27 cellular contexts compared by ENCODE assay signal in the genomic region with DNA sequence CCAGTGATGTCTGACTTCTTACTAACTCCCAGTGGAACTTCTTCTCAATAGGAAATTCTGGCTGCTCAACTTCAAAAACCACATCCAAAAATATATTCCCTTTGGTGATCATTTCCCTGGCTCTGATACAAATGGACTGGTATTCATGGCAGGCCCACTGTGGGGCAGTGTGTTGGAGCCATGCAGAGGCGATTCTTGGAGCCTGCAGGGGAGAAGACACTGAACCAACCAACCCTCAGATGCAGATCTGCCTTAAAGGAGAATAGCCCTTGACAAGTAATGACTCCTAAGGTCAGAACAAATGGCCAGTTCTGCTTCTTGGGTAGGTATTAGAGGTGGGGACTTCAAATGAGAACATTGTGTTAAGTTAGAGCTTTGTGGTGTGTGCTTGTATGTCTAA. TPM values are rescaled to one million over a fixed set of nuclear protein-coding genes. Genes with fewer than 3 reads are reported as not detected.
DNase-seq lines count a peak whose midpoint lies in the region; ATAC-seq, FAIRE-seq and TF ChIP-seq lines count a peak whose summit lies in the region.
"Had no signal": no experiment of that assay in that cellular context is flagged by ENCODE, and none has a peak within 500 bp of the region (broad histone marks: within the 10 kb centered on the region; RNA-seq: fewer than 3 reads in every experiment).

No MANE protein-coding gene starts in this region.

- no peaks in the 10 kb centered on the region for H3K79me2 ChIP-seq in HCT116 (ENCODE audit: insufficient read depth, low read length)
- H3K79me2 ChIP-seq: hepatocyte had no signal

- no peak for TF ChIP-seq RAD21 in A549 (conservative IDR thresholded peaks at IDR 0.05 in 1 of 2, IDR thresholded peaks at IDR 0.05 in 1 of 2)
- peak; percentile 17; the same call in 1 of the 2 replicates for TF ChIP-seq RAD21 in HCT116 (IDR thresholded peaks at IDR 0.05; ENCODE audit: low read depth)

- no peaks in the 10 kb centered on the region for H3K9me2 ChIP-seq in HCT116 (ENCODE audit: insufficient read depth)

- H3K36me3 ChIP-seq in HCT116 (ENCODE audit: control insufficient read depth in 1 of 2, insufficient read depth in 2 of 2, low read length in 2 of 2) = no peaks in the 10 kb centered on the region
- no peaks in the 10 kb centered on the region for H3K36me3 ChIP-seq in Panc1 (ENCODE audit: control insufficient read depth, insufficient read depth, low read length)
- H3K36me3 ChIP-seq in H7 (replicated peaks; ENCODE audit: control insufficient read depth, insufficient read depth, low read length) = no peaks in the 10 kb centered on the region

- ATAC-seq in A549 (peak; percentile 87 to 89), HCT116 (peak; percentile 95), Panc1 (no peak), GM18520 (IDR thresholded peaks at IDR 0.05; ENCODE audit: unreplicated experiment) (no peak)
- ATAC-seq: activated CD4-positive, alpha-beta T cell treated with anti-CD3 and anti-CD28 coated beads for 36 hours; activated T-cell treated with anti-CD3 and anti-CD28 coated beads, Interleukin-2, amount 50 U/mL, for 4 hours; mucosa of descending colon; Right ventricle myocardium inferior had no signal

- no peak overlapping the region for H2AFZ ChIP-seq in HCT116 (ENCODE audit: low read depth, low read length, poor library complexity, severe bottlenecking)
- H2AFZ ChIP-seq: hepatocyte had no signal

- BruUV-seq in HCT116 (replicated peaks; lab: Mats Ljungman, UMichigan) = no TSS peak
- BruUV-seq in Panc1 (replicated peaks; lab: Mats Ljungman, UMichigan) = no TSS peak

- peak in 1 of 2 experiments; percentile 30 for DNase-seq in A549 (ENCODE audit: low read depth in 1 of 2, low spot score in 1 of 2)
- DNase-seq in HCT116 (ENCODE audit: low read depth, low spot score) = peak; percentile 19
- DNase-seq in Panc1 (ENCODE audit: low read depth, low spot score) = no peak
- DNase-seq in choroid plexus epithelial cell (ENCODE audit: low read depth) = no peak
- no peak for DNase-seq in H7
- DNase-seq in GM12891 (ENCODE audit: insufficient read length, low spot score) = no peak
- DNase-seq in GF-D8 (lab: John Stamatoyannopoulos, UW) = no peak
- DNase-seq: activated CD4-positive, alpha-beta T cell treated with anti-CD3 and anti-CD28 coated beads for 36 hours; activated naive CD4-positive, alpha-beta T cell treated with anti-CD3 and anti-CD28 coated beads for 36 hours; activated T-cell treated with anti-CD3 and anti-CD28 coated beads, Interleukin-2, amount 50 U/mL, for 4 hours; amygdala; C1 segment of cervical spinal cord; mucosa of descending colon; NCI-H2107; NCI-H446 treated with DMSO at 0.1 percent for 48 hours had no signal

- H3K4me1 ChIP-seq in A549 (no peaks in the 10 kb centered on the region), HCT116 (ENCODE audit: control insufficient read depth in 1 of 2, insufficient read depth in 2 of 2, low read length in 2 of 2) (no peaks in the 10 kb centered on the region), Panc1 (ENCODE audit: control insufficient read depth, insufficient read depth, low read length) (no peaks in the 10 kb centered on the region)

- TF ChIP-seq POLR2A in A549 (IDR thresholded peaks at IDR 0.05; ENCODE audit: low read length) (no peak), HCT116 (IDR thresholded peaks at IDR 0.05; ENCODE audit: borderline replicate concordance, extremely low read depth, insufficient read depth, insufficient read length) (no peak), GM12891 (IDR thresholded peaks at IDR 0.05; ENCODE audit: low read depth, low read length) (no peak)

- H3K9ac ChIP-seq in HCT116 (ENCODE audit: low read length) = no peak overlapping the region

- H3K27ac ChIP-seq in A549 = no peak overlapping the region
- H3K27ac ChIP-seq in HCT116 (ENCODE audit: low read depth, low read length) = no peak overlapping the region
- H3K27ac ChIP-seq in Panc1 (ENCODE audit: low read length) = no peak overlapping the region
- H3K27ac ChIP-seq: hepatocyte had no signal

- H3K9me3 ChIP-seq in A549 (no peaks in the 10 kb centered on the region), HCT116 (ENCODE audit: control insufficient read depth in 1 of 2, insufficient read depth in 1 of 2, low read depth in 1 of 2, low read length in 2 of 2) (no peaks in the 10 kb centered on the region), Panc1 (ENCODE audit: control insufficient read depth, insufficient read depth, low read depth, low read length) (no peaks in the 10 kb centered on the region)
- H3K9me3 ChIP-seq: mucosa of descending colon had no signal

- TF ChIP-seq CTCF in A549 (IDR thresholded peaks at IDR 0.05) (no peak), HCT116 (IDR thresholded peaks at IDR 0.05 in 2 of 3, conservative IDR thresholded peaks at IDR 0.05 in 1 of 3; ENCODE audit: borderline replicate concordance in 1 of 3, insufficient read depth in 1 of 3, low read depth in 2 of 3, low read length in 2 of 3) (peak in 2 of 3 experiments; percentile 41; a peak in 5 of 6 replicates), Panc1 (IDR thresholded peaks at IDR 0.05) (peak; percentile 29; the same call in 1 of the 2 replicates), choroid plexus epithelial cell (conservative IDR thresholded peaks at IDR 0.05; ENCODE audit: low read depth, low read length) (peak; percentile 10)

- intact Hi-C loops in HCT116 (cut with micrococcal nuclease) (loop anchor here (5.0 kb wide), 1 partner anchor 159 kb away; no protein-coding TSS in a partner anchor), Panc1 (cut with micrococcal nuclease; ENCODE audit: unreplicated experiment) (no loop called here)

- no peaks in the 10 kb centered on the region for H4K20me1 ChIP-seq in HCT116 (ENCODE audit: insufficient read depth)

- H3K4me2 ChIP-seq in A549 = no peak overlapping the region
- no peak overlapping the region for H3K4me2 ChIP-seq in HCT116 (ENCODE audit: low read length)
- H3K4me2 ChIP-seq: hepatocyte had no signal

- FAIRE-seq in A549 (lab: Jason Lieb, UNC) (no peak), GM12891 (lab: Jason Lieb, UNC) (no peak)
- FAIRE-seq: GM18507, islet of Langerhans had no signal

- in situ Hi-C loops in Panc1 (cut with HindIII; ENCODE audit: low pct_unique_long_range_greater_than_20kb, low sequenced_read_pairs) = no loop called here

- CTCF ChIA-PET in A549 (lab: Yijun Ruan, JAX) = interaction anchor here (1.0 kb wide), 1 partner anchor 31 kb away, joined by 3 read pairs; no protein-coding TSS in a partner anchor
- CTCF ChIA-PET in HCT116 (lab: Charles Lee) = no interaction called here
- CTCF ChIA-PET in Panc1 (lab: Charles Lee) = no interaction called here

- TF ChIP-seq EP300 in A549 (IDR thresholded peaks at IDR 0.05) = no peak

- POLR2A ChIA-PET in A549 (lab: Yijun Ruan, JAX) (no interaction called here), HCT116 (lab: Charles Lee) (no interaction called here), Panc1 (lab: Charles Lee) (no interaction called here)

- 8% methylated on average over 1 of the region's 1 CpG for WGBS in A549 (ENCODE audit: missing lambda C conversion rate)

- RAD21 ChIA-PET in HCT116 (lab: Charles Lee; ENCODE audit: low non-redundant PET in 1 of 2, low total read pairs in 2 of 2, uncharacterized antibody in 2 of 2, unreplicated experiment in 2 of 2) = no interaction called here

- H3K4me3 ChIP-seq in A549 = no peak overlapping the region
- no peak overlapping the region for H3K4me3 ChIP-seq in HCT116 (replicated peaks in 1 of 2; ENCODE audit: low read depth in 1 of 2, low read length in 2 of 2)
- H3K4me3 ChIP-seq in Panc1 (ENCODE audit: low read depth in 2 of 2, low read length in 2 of 2) = no peak overlapping the region
- no peak overlapping the region for H3K4me3 ChIP-seq in choroid plexus epithelial cell (ENCODE audit: low read depth, low read length)
- H3K4me3 ChIP-seq in H7 (ENCODE audit: insufficient read depth, low read depth, low read length) = no peak overlapping the region
- H3K4me3 ChIP-seq: hepatocyte, mucosa of descending colon had no signal

- no peaks in the 10 kb centered on the region for H3K27me3 ChIP-seq in HCT116 (ENCODE audit: insufficient read depth, low read length)
- H3K27me3 ChIP-seq in Panc1 (ENCODE audit: control insufficient read depth, insufficient read depth, low read length) = peaks cover 4% of the 10 kb centered on the region; the same call in 1 of the 2 replicates
- no peaks in the 10 kb centered on the region for H3K27me3 ChIP-seq in H7 (ENCODE audit: control insufficient read depth, insufficient read depth, low read length)
- H3K27me3 ChIP-seq: hepatocyte had no signal

RNA-seq across cellular contexts. Expression of a gene that starts 12.2 kb away (rescaled TPM):
- not detected in 2 replicates for polyA plus RNA-seq in A549 (2011; rRNA removed)
- polyA plus RNA-seq in A549 (2012; cell fraction: cytosol; rRNA removed) = not detected in 2 replicates
- not detected in 2 replicates for polyA plus RNA-seq in A549 (2012; cell fraction: nucleus; rRNA removed)
- not detected in 3 replicates for polyA plus RNA-seq in A549 (2017; fragmentation: RNase III; extraction: RNeasy Plus Mini Kit Qiagen cat#74134 plus additional on column Dnase treatment)
- not detected in 2 replicates for polyA minus RNA-seq in A549 (2011; rRNA and poly(A)+ RNA removed)
- total RNA-seq in HCT116 (2021; ENCODE audit: unreplicated experiment) = not detected
- not detected in 2 replicates for polyA plus RNA-seq in HCT116 (2012)
- total RNA-seq in Panc1 (2021; ENCODE audit: unreplicated experiment) = not detected
- polyA plus RNA-seq in Panc1 (2012; ENCODE audit: insufficient read length) = not detected
- not detected in 2 replicates for total RNA-seq in H7 (2014; rRNA removed; shearing (Covaris generic))
- not detected for polyA plus RNA-seq in GM12891 (2012; ENCODE audit: low read depth, missing spikeins)
- total RNA-seq: activated CD4-positive, alpha-beta T cell treated with anti-CD3 and anti-CD28 coated beads for 36 hours; activated CD8-positive, alpha-beta memory T cell treated with anti-CD3 and anti-CD28 coated beads for 36 hours; activated naive CD4-positive, alpha-beta T cell treated with anti-CD3 and anti-CD28 coated beads for 36 hours; activated T-cell treated with anti-CD3 and anti-CD28 coated beads, Interleukin-2, amount 50 U/mL, for 4 hours; cardiac septum; dermis microvascular lymphatic vessel endothelial cell; hepatocyte; lower leg skin; mucosa of descending colon; posterior vena cava; Right ventricle myocardium inferior; subcutaneous adipose tissue; ureter had no signal
- polyA plus RNA-seq: hepatocyte had no signal

RNA-seq across cellular contexts. Expression of a gene that starts 20.2 kb away (rescaled TPM):
- polyA plus RNA-seq in A549 (2011; rRNA removed) = not detected in 2 replicates
- not detected in 2 replicates for polyA plus RNA-seq in A549 (2012; cell fraction: cytosol; rRNA removed)
- polyA plus RNA-seq in A549 (2012; cell fraction: nucleus; rRNA removed) = not detected in 2 replicates
- not detected in 3 replicates for polyA plus RNA-seq in A549 (2017; fragmentation: RNase III; extraction: RNeasy Plus Mini Kit Qiagen cat#74134 plus additional on column Dnase treatment)
- polyA minus RNA-seq in A549 (2011; rRNA and poly(A)+ RNA removed) = not detected in 2 replicates
- not detected for total RNA-seq in HCT116 (2021; ENCODE audit: unreplicated experiment)
- not detected in 2 replicates for polyA plus RNA-seq in HCT116 (2012)
- not detected for total RNA-seq in Panc1 (2021; ENCODE audit: unreplicated experiment)
- polyA plus RNA-seq in Panc1 (2012; ENCODE audit: insufficient read length) = not detected
- not detected in 2 replicates for total RNA-seq in H7 (2014; rRNA removed; shearing (Covaris generic))
- polyA plus RNA-seq in GM12891 (2012; ENCODE audit: low read depth, missing spikeins) = not detected
- total RNA-seq: activated CD4-positive, alpha-beta T cell treated with anti-CD3 and anti-CD28 coated beads for 36 hours; activated CD8-positive, alpha-beta memory T cell treated with anti-CD3 and anti-CD28 coated beads for 36 hours; activated naive CD4-positive, alpha-beta T cell treated with anti-CD3 and anti-CD28 coated beads for 36 hours; activated T-cell treated with anti-CD3 and anti-CD28 coated beads, Interleukin-2, amount 50 U/mL, for 4 hours; cardiac septum; dermis microvascular lymphatic vessel endothelial cell; hepatocyte; lower leg skin; mucosa of descending colon; posterior vena cava; Right ventricle myocardium inferior; subcutaneous adipose tissue; ureter had no signal
- polyA plus RNA-seq: hepatocyte had no signal

RNA-seq across cellular contexts. Expression of a gene that starts 50.4 kb away (rescaled TPM):
- polyA plus RNA-seq in A549 (2011; rRNA removed) (not detected in 2 replicates), A549 (2017; fragmentation: RNase III; extraction: RNeasy Plus Mini Kit Qiagen cat#74134 plus additional on column Dnase treatment) (not detected in 3 replicates)
- not detected in 2 replicates for polyA plus RNA-seq in A549 (2012; cell fraction: cytosol; rRNA removed)
- not detected in 2 replicates for polyA plus RNA-seq in A549 (2012; cell fraction: nucleus; rRNA removed)
- not detected in 2 replicates for polyA minus RNA-seq in A549 (2011; rRNA and poly(A)+ RNA removed)
- total RNA-seq in HCT116 (2021; ENCODE audit: unreplicated experiment) (not detected), Panc1 (2021; ENCODE audit: unreplicated experiment) (not detected)
- polyA plus RNA-seq in HCT116 (2012) = not detected in 2 replicates
- polyA plus RNA-seq in Panc1 (2012; ENCODE audit: insufficient read length) = not detected
- not detected in 2 replicates for total RNA-seq in H7 (2014; rRNA removed; shearing (Covaris generic))
- not detected for polyA plus RNA-seq in GM12891 (2012; ENCODE audit: low read depth, missing spikeins)
- total RNA-seq: activated CD4-positive, alpha-beta T cell treated with anti-CD3 and anti-CD28 coated beads for 36 hours; activated CD8-positive, alpha-beta memory T cell treated with anti-CD3 and anti-CD28 coated beads for 36 hours; activated naive CD4-positive, alpha-beta T cell treated with anti-CD3 and anti-CD28 coated beads for 36 hours; activated T-cell treated with anti-CD3 and anti-CD28 coated beads, Interleukin-2, amount 50 U/mL, for 4 hours; cardiac septum; dermis microvascular lymphatic vessel endothelial cell; hepatocyte; lower leg skin; mucosa of descending colon; posterior vena cava; Right ventricle myocardium inferior; subcutaneous adipose tissue; ureter had no signal
- polyA plus RNA-seq: hepatocyte had no signal

Comparison
In these comparisons a context has a peak if more than half of its experiments do, and no peak if none do; other contexts are left out.
1. ATAC-seq: peak in A549 (2 of 2) and HCT116 (single experiment); none in Panc1 (single experiment) and GM18520 (single experiment).